19 cellular contexts compared by ENCODE assay signal in genomic region chrX:52887459-52887858, GRCh38. TPM values are rescaled to one million over a fixed set of nuclear protein-coding genes. Genes with fewer than 3 reads are reported as not detected.
"Had no signal": no experiment of that assay in that cellular context is flagged by ENCODE, and none has a peak within 500 bp of the region (broad histone marks: within the 10 kb centered on the region; RNA-seq: fewer than 3 reads in every experiment).

No MANE protein-coding gene starts in this region.

RNA-seq across cellular contexts. Expression of gene XAGE3, which starts 19.6 kb away (rescaled TPM):
- total RNA-seq: activated naive CD4-positive, alpha-beta T cell treated with anti-CD3 and anti-CD28 coated beads for 36 hours; activated naive CD4-positive, alpha-beta T cell treated with anti-CD3 and anti-CD28 coated beads, Interleukin-2, amount 50 U/mL, for 72 hours; activated naive CD8-positive, alpha-beta T cell treated with anti-CD3 and anti-CD28 coated beads for 36 hours; activated naive CD8-positive, alpha-beta T cell treated with anti-CD3 and anti-CD28 coated beads, Interleukin-2, amount 10 ng/mL, durations not matched to agents 7 days and 5 days; activated T-cell treated with anti-CD3 and anti-CD28 coated beads, Interleukin-2, amount 50 U/mL, for 4 hours; activated T-cell treated with anti-CD3 and anti-CD28 coated beads, Interleukin-2, amount 50 U/mL, for 72 hours; activated T-helper 1 cell treated with anti-CD3 and anti-CD28 coated beads, Interleukin-12 subunit alpha, Interleukin-12 subunit beta, Interleukin-2, Interleukin-4 antibody, amounts not matched to agents 30 ng/mL and 10 ng/mL and 1 ng/mL, durations not matched to agents 14 hours and 24 hours and 36 hours; activated T-helper 17 cell treated with anti-CD3 and anti-CD28 coated beads, Interleukin-2, amount 50 U/mL, for 72 hours; activated T-helper 2 cell treated with anti-CD3 and anti-CD28 coated beads, Interferon-gamma antibody, Interleukin-2, Interleukin-4, amounts not matched to agents 10 μg/mL and 5 μg/mL and 100 μg/mL, durations not matched to agents 14 hours and 24 hours and 36 hours; adrenal gland; aorta; ascending aorta; astrocyte; body of pancreas; breast epithelium; cardiac muscle cell; cardiac septum; cerebellum; chondrocyte had no signal
- polyA plus RNA-seq: adrenal gland, aorta, cardiac muscle cell had no signal
